ENCODE assay signal across 1 cellular context in genomic region chr10:43606323-43607198, GRCh38.
TF ChIP-seq lines count a peak whose summit lies in the region.

Gene ZNF485, plus strand, starts transcription at chr10:43606438. Its CDS starts 613 bp downstream, at chr10:43607051.

TF ChIP-seq in SK-N-SH, 30 proteins besides CTCF, POLR2A, EP300 and RAD21 (continued from another document):
- TF ChIP-seq ZBTB33 (IDR thresholded peaks at IDR 0.05; ENCODE audit: borderline replicate concordance, low read depth): no peak
- peak; percentile 90 for TF ChIP-seq POLR2AphosphoS5 (IDR thresholded peaks at IDR 0.05; ENCODE audit: low read depth, low read length)
- TF ChIP-seq FOXM1 (IDR thresholded peaks at IDR 0.05; ENCODE audit: low read depth): no peak
- no peak for TF ChIP-seq JUND (IDR thresholded peaks at IDR 0.05)
- TF ChIP-seq GATA2 (CRISPR knock-in tag; IDR thresholded peaks at IDR 0.05): no peak; the same call in 1 of the 2 replicates
- TF ChIP-seq NRF1 (IDR thresholded peaks at IDR 0.05; ENCODE audit: low read depth, low read length): no peak
- TF ChIP-seq YY1 (IDR thresholded peaks at IDR 0.05; ENCODE audit: low read depth): no peak
- TF ChIP-seq USF2 (IDR thresholded peaks at IDR 0.05; ENCODE audit: borderline replicate concordance, low read depth, low read length): no peak
- no peak for TF ChIP-seq FOXJ3 (CRISPR knock-in tag; IDR thresholded peaks at IDR 0.05)
- TF ChIP-seq CHD2 (IDR thresholded peaks at IDR 0.05; ENCODE audit: low read length, partially characterized antibody): peak; percentile 75
- peak; percentile 99 for TF ChIP-seq MAX (IDR thresholded peaks at IDR 0.05; ENCODE audit: low read depth)
- no peak for TF ChIP-seq RXRA (IDR thresholded peaks at IDR 0.05; ENCODE audit: borderline replicate concordance, low read depth)
- TF ChIP-seq RFX5 (IDR thresholded peaks at IDR 0.05; ENCODE audit: low read length): no peak
- peak; percentile 46; the same call in 1 of the 2 replicates for TF ChIP-seq USF1 (IDR thresholded peaks at IDR 0.05; ENCODE audit: borderline replicate concordance, low read depth)
- TF ChIP-seq TCF12 (IDR thresholded peaks at IDR 0.05): no peak
- TF ChIP-seq EZH2phosphoT487 (IDR thresholded peaks at IDR 0.05; ENCODE audit: borderline replicate concordance, low read depth): no peak
- TF ChIP-seq, protein P1, sequence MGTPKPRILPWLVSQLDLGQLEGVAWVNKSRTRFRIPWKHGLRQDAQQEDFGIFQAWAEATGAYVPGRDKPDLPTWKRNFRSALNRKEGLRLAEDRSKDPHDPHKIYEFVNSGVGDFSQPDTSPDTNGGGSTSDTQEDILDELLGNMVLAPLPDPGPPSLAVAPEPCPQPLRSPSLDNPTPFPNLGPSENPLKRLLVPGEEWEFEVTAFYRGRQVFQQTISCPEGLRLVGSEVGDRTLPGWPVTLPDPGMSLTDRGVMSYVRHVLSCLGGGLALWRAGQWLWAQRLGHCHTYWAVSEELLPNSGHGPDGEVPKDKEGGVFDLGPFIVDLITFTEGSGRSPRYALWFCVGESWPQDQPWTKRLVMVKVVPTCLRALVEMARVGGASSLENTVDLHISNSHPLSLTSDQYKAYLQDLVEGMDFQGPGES (IDR thresholded peaks at IDR 0.05; ENCODE audit: low read depth, low read length): no peak
- peak; percentile 58; the same call in 1 of the 2 replicates for TF ChIP-seq SIN3A (IDR thresholded peaks at IDR 0.05; ENCODE audit: borderline replicate concordance, low read depth, low read length)
- no peak for TF ChIP-seq NFIC (IDR thresholded peaks at IDR 0.05; ENCODE audit: borderline replicate concordance)
- peak; percentile 68; the same call in 1 of the 2 replicates for TF ChIP-seq TAF1 (IDR thresholded peaks at IDR 0.05; ENCODE audit: borderline replicate concordance, low read depth, low read length)
- TF ChIP-seq MEF2A (IDR thresholded peaks at IDR 0.05; ENCODE audit: borderline replicate concordance, low read depth): no peak
- TF ChIP-seq FOSL2 (IDR thresholded peaks at IDR 0.05; ENCODE audit: borderline replicate concordance, low read depth): no peak
- no peak for TF ChIP-seq TEAD4 (IDR thresholded peaks at IDR 0.05; ENCODE audit: borderline replicate concordance, insufficient read depth)
- peak; percentile 89 for TF ChIP-seq ELF1 (IDR thresholded peaks at IDR 0.05)
- TF ChIP-seq GABPA (IDR thresholded peaks at IDR 0.05; ENCODE audit: low read depth): peak; percentile 96
- TF ChIP-seq RCOR1 (IDR thresholded peaks at IDR 0.05; ENCODE audit: low read length): no peak
